In the genomic region with DNA sequence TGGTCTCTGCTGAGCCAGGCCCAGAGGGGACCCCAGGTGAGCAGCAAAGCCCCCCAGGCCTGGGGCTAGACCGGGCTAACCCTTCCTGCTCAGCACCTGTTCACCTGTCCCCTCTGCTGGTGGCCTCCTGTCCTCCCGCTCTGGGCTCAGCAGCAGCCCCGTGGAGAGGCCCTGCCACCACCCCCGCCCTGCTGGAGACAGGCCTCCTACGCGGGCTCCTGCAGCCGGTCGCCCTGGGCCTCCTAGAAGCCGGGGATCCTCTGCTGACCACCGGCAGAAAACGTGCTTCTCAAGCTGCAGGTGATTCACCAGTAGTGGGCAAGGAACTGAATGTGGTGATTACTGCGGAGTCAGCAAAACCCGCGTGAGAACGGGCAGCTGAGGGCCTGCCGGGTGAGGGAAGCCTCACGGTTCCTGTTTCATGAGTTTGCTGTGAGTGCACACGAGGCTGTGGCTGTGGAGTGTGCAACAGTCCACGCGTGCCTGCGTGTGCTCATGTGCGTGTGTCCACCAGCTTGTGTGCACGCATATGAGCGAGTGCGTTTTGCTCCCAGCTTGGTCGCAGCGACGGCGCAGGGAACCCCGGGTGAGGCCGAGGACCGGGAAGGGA, we compare ENCODE assay signal across 8 cellular contexts. TPM values are rescaled to one million over a fixed set of nuclear protein-coding genes. Genes with fewer than 3 reads are reported as not detected.
DNase-seq lines count a peak whose midpoint lies in the region; ATAC-seq and TF ChIP-seq lines count a peak whose summit lies in the region.

No MANE protein-coding gene starts in this region.

- H2AK5ac ChIP-seq in neuronal stem cell (ENCODE audit: low read depth, low read length) = peak overlapping the region; percentile 53

- peaks cover 22% of the 10 kb centered on the region for H3K4me1 Mint-ChIP-seq in WTC11

- no peaks in the 10 kb centered on the region for H3K36me3 Mint-ChIP-seq in WTC11

- no peak overlapping the region for H2BK12ac ChIP-seq in neuronal stem cell (ENCODE audit: low read length)

- no peak for TF ChIP-seq CTCF in WTC11 (IDR thresholded peaks at IDR 0.05)
- peak; percentile 3 for TF ChIP-seq CTCF in fibroblast of the aortic adventitia (IDR thresholded peaks at IDR 0.05; ENCODE audit: insufficient read depth, low read length)

- in situ Hi-C loops in ACHN (cut with HindIII; ENCODE audit: low pct_ligation_motif_present, low pct_unique_long_range_greater_than_20kb, low sequenced_read_pairs) = no loop called here

- no peaks in the 10 kb centered on the region for H3K36me3 ChIP-seq in neuronal stem cell (replicated peaks in 1 of 2; ENCODE audit: control insufficient read depth in 2 of 2, insufficient read depth in 2 of 2, low read length in 2 of 2)

- peaks cover 16 to 29% of the 10 kb centered on the region in 2 donors for H3K4me1 ChIP-seq in neuronal stem cell (ENCODE audit: control insufficient read depth in 2 of 2, insufficient read depth in 1 of 2, low read depth in 1 of 2, low read length in 2 of 2)

- CTCF ChIA-PET in WTC11 (lab: Charles Lee) = interaction anchor here (0.8 to 2.0 kb wide), 7 partner anchors 11 to 97 kb away, joined by 3 to 15 read pairs (median 5); no protein-coding TSS in a partner anchor

- H4K8ac ChIP-seq in neuronal stem cell (ENCODE audit: low read depth, low read length) = peak overlapping the region; percentile 43

- peak overlapping the region; percentile 38 for H4K91ac ChIP-seq in neuronal stem cell (ENCODE audit: low read depth, low read length, poor library complexity)

- no peaks in the 10 kb centered on the region for H3K9me3 Mint-ChIP-seq in WTC11

- H2BK5ac ChIP-seq in neuronal stem cell (ENCODE audit: low read length) = peak overlapping the region; percentile 53

- H3K18ac ChIP-seq in neuronal stem cell (ENCODE audit: low read length) = peak overlapping the region; percentile 91

- H3K4me3 ChIP-seq in fibroblast of the aortic adventitia (ENCODE audit: low read depth, low read length) (peak overlapping the region; percentile 69), neuronal stem cell (ENCODE audit: low read length in 2 of 2) (peak overlapping the region in 1 of 2 donors; percentile 55)

- no peak for TF ChIP-seq POLR2A in GM18505 (IDR thresholded peaks at IDR 0.05; ENCODE audit: borderline replicate concordance, extremely low read depth, insufficient read depth, insufficient read length)

- peak overlapping the region; percentile 61 for H3K4me3 Mint-ChIP-seq in WTC11

- peak overlapping the region; percentile 3 for H2AFZ ChIP-seq in neuronal stem cell (ENCODE audit: low read length)

- peak overlapping the region; percentile 77 for H3K4ac ChIP-seq in neuronal stem cell (ENCODE audit: low read length)

- H3K4me2 ChIP-seq in neuronal stem cell (ENCODE audit: insufficient read depth, low read length, poor library complexity, severe bottlenecking) = peak overlapping the region; percentile 77

- H3K23ac ChIP-seq in neuronal stem cell (ENCODE audit: low read depth, low read length, poor library complexity) = peak overlapping the region; percentile 90

- DNase-seq in ACHN (peak; percentile 50), HK-2 (ENCODE audit: unreplicated experiment) (peak; percentile 60), WTC11 (ENCODE audit: low spot score) (no peak), fibroblast of the aortic adventitia (ENCODE audit: low read depth) (peak; percentile 48), neuronal stem cell (ENCODE audit: low spot score) (no peak), SK-N-DZ (ENCODE audit: low spot score) (no peak)
- DNase-seq in stimulated activated CD4-positive, alpha-beta T cell treated with anti-CD3 and anti-CD28 coated beads, Interleukin-1b, Interleukin-23, amount 100 ng/mL, for 48 hours = no peak

- H2BK15ac ChIP-seq in neuronal stem cell (ENCODE audit: low read length) = peak overlapping the region; percentile 94

- H3K27me3 Mint-ChIP-seq in WTC11 (ENCODE audit: low read depth) = peaks cover 72% of the 10 kb centered on the region

- H3K14ac ChIP-seq in neuronal stem cell (ENCODE audit: low read length) = peak overlapping the region; percentile 100

- POLR2A ChIA-PET in WTC11 (lab: Charles Lee) = interaction anchor here (0.6 kb wide), 1 partner anchor 61 kb away, joined by 8 read pairs; no protein-coding TSS in a partner anchor

- no peak overlapping the region for H3K27ac Mint-ChIP-seq in WTC11

- WGBS in neuronal stem cell (ENCODE audit: extremely low coverage in 2 of 2, insufficient read length in 2 of 2, insufficient replicate concordance in 1 of 2), 2 donors = no CpG with 5 or more reads among the region's 32 CpGs

- peak overlapping the region; percentile 47 for H2BK120ac ChIP-seq in neuronal stem cell (ENCODE audit: low read depth, low read length)

- ATAC-seq in WTC11 (peak; percentile 12; the same call in 1 of the 2 replicates), GM18505 (IDR thresholded peaks at IDR 0.05; ENCODE audit: unreplicated experiment) (no peak)

- no peak overlapping the region for H3K27ac ChIP-seq in neuronal stem cell (replicated peaks; ENCODE audit: low read length)

- H3K27me3 ChIP-seq in neuronal stem cell (ENCODE audit: control insufficient read depth in 3 of 3, insufficient read depth in 3 of 3, low read depth in 1 of 3, low read length in 3 of 3) = peaks cover 16 to 88% (median 43%) of the 10 kb centered on the region in 3 experiments

- peak overlapping the region; percentile 91 for H3K9ac ChIP-seq in neuronal stem cell (ENCODE audit: low read depth, low read length, poor library complexity)

- H3K79me1 ChIP-seq in neuronal stem cell (ENCODE audit: low read depth, low read length) = peaks cover 4% of the 10 kb centered on the region

- peaks cover 0 to 2% of the 10 kb centered on the region in 2 donors for H3K9me3 ChIP-seq in neuronal stem cell (replicated peaks in 1 of 2; ENCODE audit: control insufficient read depth in 2 of 2, insufficient read depth in 1 of 2, low read depth in 1 of 2, low read length in 2 of 2)

TF ChIP-seq in WTC11, 78 proteins besides CTCF, POLR2A, EP300 and RAD21:
- TF ChIP-seq, protein P1, sequence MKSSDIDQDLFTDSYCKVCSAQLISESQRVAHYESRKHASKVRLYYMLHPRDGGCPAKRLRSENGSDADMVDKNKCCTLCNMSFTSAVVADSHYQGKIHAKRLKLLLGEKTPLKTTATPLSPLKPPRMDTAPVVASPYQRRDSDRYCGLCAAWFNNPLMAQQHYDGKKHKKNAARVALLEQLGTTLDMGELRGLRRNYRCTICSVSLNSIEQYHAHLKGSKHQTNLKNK (CRISPR knock-in tag; IDR thresholded peaks at IDR 0.05) = no peak
- TF ChIP-seq, protein P2, sequence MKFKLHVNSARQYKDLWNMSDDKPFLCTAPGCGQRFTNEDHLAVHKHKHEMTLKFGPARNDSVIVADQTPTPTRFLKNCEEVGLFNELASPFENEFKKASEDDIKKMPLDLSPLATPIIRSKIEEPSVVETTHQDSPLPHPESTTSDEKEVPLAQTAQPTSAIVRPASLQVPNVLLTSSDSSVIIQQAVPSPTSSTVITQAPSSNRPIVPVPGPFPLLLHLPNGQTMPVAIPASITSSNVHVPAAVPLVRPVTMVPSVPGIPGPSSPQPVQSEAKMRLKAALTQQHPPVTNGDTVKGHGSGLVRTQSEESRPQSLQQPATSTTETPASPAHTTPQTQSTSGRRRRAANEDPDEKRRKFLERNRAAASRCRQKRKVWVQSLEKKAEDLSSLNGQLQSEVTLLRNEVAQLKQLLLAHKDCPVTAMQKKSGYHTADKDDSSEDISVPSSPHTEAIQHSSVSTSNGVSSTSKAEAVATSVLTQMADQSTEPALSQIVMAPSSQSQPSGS (CRISPR knock-in tag; IDR thresholded peaks at IDR 0.05; ENCODE audit: borderline replicate concordance, low read depth) = no peak
- TF ChIP-seq ETV6 (CRISPR knock-in tag; IDR thresholded peaks at IDR 0.05) (no peak), NFYB (CRISPR knock-in tag; conservative IDR thresholded peaks at IDR 0.05; ENCODE audit: low read depth) (no peak), ZNF423 (CRISPR knock-in tag; IDR thresholded peaks at IDR 0.05) (peak; percentile 45), FOXJ3 (CRISPR knock-in tag; IDR thresholded peaks at IDR 0.05; ENCODE audit: borderline replicate concordance) (no peak), TP53 (CRISPR knock-in tag; IDR thresholded peaks at IDR 0.05) (no peak)

RNA-seq across cellular contexts. Expression of a gene that starts 0.8 kb away (rescaled TPM):
- total RNA-seq in WTC11 (2021) (0.14 to 0.57 TPM (median 0.22 TPM) in 3 replicates), fibroblast of the aortic adventitia (ENCODE audit: low replicate concordance) (9.8 and 34.2 TPM in 2 replicates)
- polyA plus RNA-seq in neuronal stem cell (2013, experiment 1 of 2) = 0.39 TPM
- polyA plus RNA-seq in neuronal stem cell (2013, experiment 2 of 2) = 0.65 TPM
- 2.1 and 3.1 TPM in 2 replicates for polyA plus RNA-seq in SK-N-DZ (2014; cell fraction: cytosol; rRNA removed)
- polyA plus RNA-seq in SK-N-DZ (2014; cell fraction: nucleus; rRNA removed) = 0.11 and 2.3 TPM in 2 replicates

RNA-seq across cellular contexts. Expression of a gene that starts 15.4 kb away (rescaled TPM):
- 0.74 to 1.3 TPM (median 0.92 TPM) in 3 replicates for total RNA-seq in WTC11 (2021)
- total RNA-seq in fibroblast of the aortic adventitia (ENCODE audit: low replicate concordance) = not detected in 2 replicates
- polyA plus RNA-seq in neuronal stem cell (2013, experiment 1 of 2) = 1.5 TPM
- polyA plus RNA-seq in neuronal stem cell (2013, experiment 2 of 2) = 1.5 TPM
- 3.3 and 3.8 TPM in 2 replicates for polyA plus RNA-seq in SK-N-DZ (2014; cell fraction: cytosol; rRNA removed)
- 0.87 and 1.7 TPM in 2 replicates for polyA plus RNA-seq in SK-N-DZ (2014; cell fraction: nucleus; rRNA removed)

RNA-seq across cellular contexts. Expression of a gene that starts 26.3 kb away (rescaled TPM):
- 0.89 to 1.4 TPM (median 1.4 TPM) in 3 replicates for total RNA-seq in WTC11 (2021)
- not detected in 2 replicates for total RNA-seq in fibroblast of the aortic adventitia (ENCODE audit: low replicate concordance)
- 0.28 TPM for polyA plus RNA-seq in neuronal stem cell (2013, experiment 1 of 2)
- 0.19 TPM for polyA plus RNA-seq in neuronal stem cell (2013, experiment 2 of 2)
- polyA plus RNA-seq in SK-N-DZ (2014; cell fraction: cytosol; rRNA removed) = 3.5 and 5.1 TPM in 2 replicates
- polyA plus RNA-seq in SK-N-DZ (2014; cell fraction: nucleus; rRNA removed) = 1.1 and 1.4 TPM in 2 replicates

RNA-seq across cellular contexts. Expression of a gene that starts 38.8 kb away (rescaled TPM):
- total RNA-seq in WTC11 (2021) (0.46 to 0.76 TPM (median 0.53 TPM) in 3 replicates), fibroblast of the aortic adventitia (ENCODE audit: low replicate concordance) (not detected in 2 replicates)
- 0.11 TPM for polyA plus RNA-seq in neuronal stem cell (2013, experiment 1 of 2)
- 0.12 TPM for polyA plus RNA-seq in neuronal stem cell (2013, experiment 2 of 2)
- polyA plus RNA-seq in SK-N-DZ (2014; cell fraction: cytosol; rRNA removed) = 4.3 and 4.8 TPM in 2 replicates
- 1.1 and 3.5 TPM in 2 replicates for polyA plus RNA-seq in SK-N-DZ (2014; cell fraction: nucleus; rRNA removed)

RNA-seq across cellular contexts. Expression of a gene that starts 59.3 kb away (rescaled TPM):
- 101 to 111 TPM (median 107 TPM) in 3 replicates for total RNA-seq in WTC11 (2021)
- 28.9 and 52.7 TPM in 2 replicates for total RNA-seq in fibroblast of the aortic adventitia (ENCODE audit: low replicate concordance)
- polyA plus RNA-seq in neuronal stem cell (2013, experiment 1 of 2) = 70.3 TPM
- polyA plus RNA-seq in neuronal stem cell (2013, experiment 2 of 2) = 72.1 TPM
- 25.1 and 31.2 TPM in 2 replicates for polyA plus RNA-seq in SK-N-DZ (2014; cell fraction: cytosol; rRNA removed)
- polyA plus RNA-seq in SK-N-DZ (2014; cell fraction: nucleus; rRNA removed) = 49.5 and 120 TPM in 2 replicates

Comparison
In these comparisons a context has a peak if more than half of its experiments do, and no peak if none do; other contexts are left out.
1. DNase-seq: peak in ACHN (single experiment), HK-2 (single experiment) and fibroblast of the aortic adventitia (single experiment); none in WTC11 (single experiment), neuronal stem cell (single experiment), stimulated activated CD4-positive, alpha-beta T cell treated with anti-CD3 and anti-CD28 coated beads, Interleukin-1b, Interleukin-23, amount 100 ng/mL, for 48 hours (single experiment) and SK-N-DZ (single experiment).